In genomic region chr16:74226361-74226979, GRCh38 we compare ENCODE assay signal across 9 cellular contexts.
A peak's percentile ranks its signal among the peaks of the same experiment; 100 is the strongest.
DNase-seq lines count a peak whose midpoint lies in the region; ATAC-seq and TF ChIP-seq lines count a peak whose summit lies in the region.
"Had no signal": no experiment of that assay in that cellular context is flagged by ENCODE, and none has a peak within 500 bp of the region (broad histone marks: within the 10 kb centered on the region; RNA-seq: fewer than 3 reads in every experiment).

No MANE protein-coding gene starts in this region.

- CTCF ChIA-PET in AG04449 (lab: Yijun Ruan, JAX) (interaction anchor here (0.9 to 1.8 kb wide), 6 partner anchors 10 to 102 kb away, joined by 3 to 8 read pairs (median 3); no protein-coding TSS in a partner anchor), HEK293 (lab: Yijun Ruan, JAX) (interaction anchor here (0.6 to 2.1 kb wide), 16 partner anchors 9 to 528 kb away, joined by 3 to 10 read pairs (median 4); no protein-coding TSS in a partner anchor), SK-N-SH (lab: Yijun Ruan, JAX) (interaction anchor here (0.6 to 7.4 kb wide), 48 partner anchors 8 to 1816 kb away, joined by 3 to 150 read pairs (median 5); no protein-coding TSS in a partner anchor)

- no peaks in the 10 kb centered on the region for H3K79me2 ChIP-seq in SK-N-SH (ENCODE audit: insufficient read depth)

- H3K4me3 ChIP-seq in AG04449 (ENCODE audit: low read depth, low read length): no peak overlapping the region
- H3K4me3 ChIP-seq in HEK293 (ENCODE audit: low read depth, low read length): no peak overlapping the region
- H3K4me3 ChIP-seq in SK-N-SH (ENCODE audit: low read depth in 2 of 2, low read length in 1 of 2): no peak overlapping the region
- no peak overlapping the region for H3K4me3 ChIP-seq in lower leg skin (ENCODE audit: low read depth, poor library complexity, severe bottlenecking)

- peak overlapping the region; percentile 56; the same call in 1 of the 2 replicates for H2AFZ ChIP-seq in SK-N-SH (ENCODE audit: low read depth)

- H3K27ac ChIP-seq in HEK293 (ENCODE audit: extremely low read depth, low read depth, low read length): no peak overlapping the region
- H3K27ac ChIP-seq in SK-N-SH (ENCODE audit: low read depth in 2 of 2, low read length in 1 of 2): no peak overlapping the region

- H3K36me3 ChIP-seq in HEK293 (ENCODE audit: control insufficient read depth in 2 of 2, insufficient read depth in 1 of 2, low read length in 2 of 2): no peaks in the 10 kb centered on the region
- H3K36me3 ChIP-seq in SK-N-SH (replicated peaks in 1 of 2; ENCODE audit: control insufficient read depth in 1 of 2, insufficient read depth in 2 of 2, low read length in 1 of 2): no peaks in the 10 kb centered on the region

- TF ChIP-seq CTCF in AG04449 (IDR thresholded peaks at IDR 0.05; ENCODE audit: insufficient read depth, low read length, missing control alignments): peak; percentile 10
- TF ChIP-seq CTCF in HEK293 (tag by site-specific recombination; IDR thresholded peaks at IDR 0.05): no peak
- TF ChIP-seq CTCF in SK-N-SH (IDR thresholded peaks at IDR 0.05): peak; percentile 59
- no peak for TF ChIP-seq CTCF in lower leg skin (IDR thresholded peaks at IDR 0.05)

- POLR2A ChIA-PET in AG04449 (lab: Yijun Ruan, JAX) (no interaction called here), HEK293 (lab: Yijun Ruan, JAX) (interaction anchor here (0.9 kb wide), 1 partner anchor 10 kb away, joined by 3 read pairs; no protein-coding TSS in a partner anchor), SK-N-SH (lab: Yijun Ruan, JAX) (interaction anchor here (1.0 kb wide), 1 partner anchor 162 kb away, joined by 3 read pairs; no protein-coding TSS in a partner anchor)

- peak; percentile 83 for TF ChIP-seq RAD21 in SK-N-SH (IDR thresholded peaks at IDR 0.05; ENCODE audit: low read length)

- intact Hi-C loops in lower leg skin (cut with DNase I; ENCODE audit: low total_unique reads): no loop called here

- H3K4me1 ChIP-seq in HEK293 (ENCODE audit: control insufficient read depth, insufficient read depth, low read length) (no peaks in the 10 kb centered on the region), SK-N-SH (ENCODE audit: control insufficient read depth in 1 of 2, insufficient read depth in 2 of 2, low read depth in 1 of 2, low read length in 1 of 2) (no peaks in the 10 kb centered on the region)

- TF ChIP-seq POLR2A in lower leg skin (IDR thresholded peaks at IDR 0.05): no peak

- H3F3A ChIP-seq in SK-N-SH (replicated peaks; ENCODE audit: insufficient read depth): no peaks in the 10 kb centered on the region

- no peak for ATAC-seq in GM21390 (IDR thresholded peaks at IDR 0.05; ENCODE audit: unreplicated experiment)
- ATAC-seq in HG02970 (IDR thresholded peaks at IDR 0.05; ENCODE audit: low FRiP score, unreplicated experiment): no peak
- ATAC-seq: right cardiac atrium had no signal

- TF ChIP-seq EP300 in SK-N-SH (IDR thresholded peaks at IDR 0.05; ENCODE audit: borderline replicate concordance in 1 of 2, low read depth in 1 of 2, low read length in 1 of 2): no peak

- no peaks in the 10 kb centered on the region for H3K9me3 ChIP-seq in HEK293 (ENCODE audit: control insufficient read depth, insufficient read depth, low read depth, low read length)
- no peaks in the 10 kb centered on the region for H3K9me3 ChIP-seq in SK-N-SH

- no peak overlapping the region for H3K9ac ChIP-seq in SK-N-SH

- no peaks in the 10 kb centered on the region for H3K9me2 ChIP-seq in SK-N-SH

- no peaks in the 10 kb centered on the region for H3K27me3 ChIP-seq in SK-N-SH (ENCODE audit: insufficient read depth)

- WGBS in SK-N-SH (ENCODE audit: low lambda C conversion rate): 33% methylated on average over 6 of the region's 6 CpGs
- 21 to 26% methylated on average over 6 of the region's 6 CpGs for WGBS in lower leg skin, 2 donors

- no peaks in the 10 kb centered on the region for H4K20me1 ChIP-seq in SK-N-SH (ENCODE audit: insufficient read depth)

- DNase-seq in AG04449 (ENCODE audit: low read depth, low spot score): no peak
- peak; percentile 37 for DNase-seq in SK-N-SH
- DNase-seq in inferior parietal cortex (ENCODE audit: extremely low spot score): peak; percentile 33
- no peak for DNase-seq in lower leg skin (ENCODE audit: low spot score in 2 of 2)
- DNase-seq in NK-92 (lab: John Stamatoyannopoulos, UW; ENCODE audit: unreplicated experiment): no peak
- DNase-seq: right cardiac atrium had no signal

- H3K4me2 ChIP-seq in SK-N-SH: no peak overlapping the region

TF ChIP-seq in HEK293, 187 proteins besides CTCF, POLR2A, EP300 and RAD21:
- TF ChIP-seq ZNF654 (tag by site-specific recombination; IDR thresholded peaks at IDR 0.05; ENCODE audit: low read depth) (peak; percentile 34), ZBTB49 (tag by site-specific recombination; IDR thresholded peaks at IDR 0.05; ENCODE audit: low read depth) (no peak), YY1 (tag by site-specific recombination; IDR thresholded peaks at IDR 0.05) (no peak), PRDM6 (tag by site-specific recombination; IDR thresholded peaks at IDR 0.05) (no peak)

TF ChIP-seq in SK-N-SH, 30 proteins besides CTCF, POLR2A, EP300 and RAD21:
- TF ChIP-seq ZBTB33 (IDR thresholded peaks at IDR 0.05; ENCODE audit: borderline replicate concordance, low read depth) (no peak), SMC3 (IDR thresholded peaks at IDR 0.05; ENCODE audit: low read depth, low read length) (peak; percentile 34), TEAD4 (IDR thresholded peaks at IDR 0.05; ENCODE audit: borderline replicate concordance, insufficient read depth) (no peak)

Comparison
In these comparisons a context has a peak if more than half of its experiments do, and no peak if none do; other contexts are left out.
1. DNase-seq: peak in SK-N-SH (single experiment) and inferior parietal cortex (single experiment); none in AG04449 (single experiment), lower leg skin (0 of 2) and NK-92 (single experiment).
2. CTCF ChIP-seq: peak in AG04449 (single experiment) and SK-N-SH (single experiment); none in HEK293 (single experiment) and lower leg skin (0 of 3).